8 cellular contexts compared by ENCODE assay signal in the genomic region with DNA sequence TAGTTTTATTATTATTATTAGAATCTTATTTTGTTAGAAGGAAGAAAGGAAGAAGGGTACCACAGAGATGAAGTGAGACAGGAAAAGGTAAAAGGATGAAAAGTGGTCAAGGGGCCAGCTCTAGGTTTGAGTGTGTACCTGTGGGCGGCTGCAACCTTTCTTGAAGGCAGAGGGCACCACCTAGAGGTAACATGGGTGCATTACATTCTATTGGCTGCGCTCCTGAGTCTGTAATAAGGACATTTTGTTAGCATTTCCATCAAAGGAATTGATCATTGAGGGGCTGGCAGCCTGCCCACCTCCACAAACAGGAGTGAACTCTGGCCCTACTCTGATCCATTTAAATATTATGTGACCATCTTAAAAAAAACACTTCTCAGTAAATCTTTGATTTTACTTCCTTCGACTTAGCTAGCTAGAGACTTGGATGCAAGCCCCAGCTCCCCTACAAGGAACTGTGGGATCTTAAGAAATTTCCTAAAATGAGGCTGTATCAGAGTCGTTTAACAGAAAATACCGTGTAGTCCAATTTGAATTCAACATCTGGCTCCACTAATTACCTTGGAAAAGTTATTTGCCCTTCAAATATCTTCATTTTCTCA.
A peak's percentile ranks its signal among the peaks of the same experiment; 100 is the strongest.
DNase-seq lines count a peak whose midpoint lies in the region; ATAC-seq and TF ChIP-seq lines count a peak whose summit lies in the region.

No MANE protein-coding gene starts in this region.

- H3K27ac ChIP-seq in OCI-LY3 (ENCODE audit: low read length) (no peak overlapping the region), liver (ENCODE audit: low read depth in 1 of 2, low read length in 2 of 2) (no peak overlapping the region)

- H3K27me3 ChIP-seq in OCI-LY3 (ENCODE audit: low read depth, low read length) (no peaks in the 10 kb centered on the region), liver (ENCODE audit: control insufficient read depth in 4 of 4, insufficient read depth in 4 of 4, low read length in 3 of 4) (no peaks in the 10 kb centered on the region)

- H3K9me3 ChIP-seq in OCI-LY3 (ENCODE audit: insufficient read depth, low read length) = no peaks in the 10 kb centered on the region
- H3K9me3 ChIP-seq in liver (ENCODE audit: control insufficient read depth in 4 of 4, low read length in 3 of 4) = no peaks in the 10 kb centered on the region

- 12% methylated on average over 5 of the region's 5 CpGs for WGBS in liver

- H3K4me1 ChIP-seq in OCI-LY3 (ENCODE audit: low read length) (no peaks in the 10 kb centered on the region), liver (ENCODE audit: control insufficient read depth in 4 of 4, insufficient read depth in 4 of 4, low read length in 3 of 4) (peaks cover 0 to 3% (median 0%) of the 10 kb centered on the region in 4 donors)

- H4K20me1 ChIP-seq in OCI-LY3 (ENCODE audit: insufficient read depth, low read length) = no peaks in the 10 kb centered on the region

- no peak overlapping the region for H3K9ac ChIP-seq in OCI-LY3 (ENCODE audit: low read length)
- no peak overlapping the region for H3K9ac ChIP-seq in liver (ENCODE audit: low read depth in 1 of 2, low read length in 2 of 2)

- H3K4me2 ChIP-seq in OCI-LY3 (ENCODE audit: low read length) = no peak overlapping the region; the same call in 1 of the 2 replicates

- CTCF ChIA-PET in activated CD4-positive, alpha-beta T cell treated with anti-CD3 and anti-CD28 coated beads, Interleukin-2, amount 10 ng/mL, durations not matched to agents 7 days and 5 days (lab: Charles Lee) = interaction anchor here (0.7 to 2.3 kb wide), 2 partner anchors 17 to 580 kb away, joined by 3 to 6 read pairs; no protein-coding TSS in a partner anchor

- H3K4me3 ChIP-seq in OCI-LY3 (ENCODE audit: low read length) (no peak overlapping the region), liver (ENCODE audit: low read depth in 1 of 3, low read length in 3 of 3) (no peak overlapping the region)

- TF ChIP-seq CTCF in OCI-LY3 (IDR thresholded peaks at IDR 0.05; ENCODE audit: low read depth, low read length) = peak; percentile 63
- peak; percentile 93 for TF ChIP-seq CTCF in liver (IDR thresholded peaks at IDR 0.05; ENCODE audit: low read depth, low read length, missing input control)
- peak; percentile 93 for TF ChIP-seq CTCF in type B pancreatic cell (conservative IDR thresholded peaks at IDR 0.05)

- no peaks in the 10 kb centered on the region for H3K36me3 Mint-ChIP-seq in activated CD4-positive, alpha-beta T cell treated with anti-CD3 and anti-CD28 coated beads, Interleukin-2, amount 10 ng/mL, durations not matched to agents 7 days and 5 days (ENCODE audit: low read depth)
- no peaks in the 10 kb centered on the region for H3K36me3 Mint-ChIP-seq in type B pancreatic cell

- no peaks in the 10 kb centered on the region for H3K9me3 Mint-ChIP-seq in activated CD4-positive, alpha-beta T cell treated with anti-CD3 and anti-CD28 coated beads, Interleukin-2, amount 10 ng/mL, durations not matched to agents 7 days and 5 days
- no peaks in the 10 kb centered on the region for H3K9me3 Mint-ChIP-seq in type B pancreatic cell

- H3K4me3 Mint-ChIP-seq in activated CD4-positive, alpha-beta T cell treated with anti-CD3 and anti-CD28 coated beads, Interleukin-2, amount 10 ng/mL, durations not matched to agents 7 days and 5 days = no peak overlapping the region
- no peak overlapping the region for H3K4me3 Mint-ChIP-seq in type B pancreatic cell

- no peaks in the 10 kb centered on the region for H3K27me3 Mint-ChIP-seq in activated CD4-positive, alpha-beta T cell treated with anti-CD3 and anti-CD28 coated beads, Interleukin-2, amount 10 ng/mL, durations not matched to agents 7 days and 5 days
- H3K27me3 Mint-ChIP-seq in type B pancreatic cell = no peaks in the 10 kb centered on the region

- POLR2A ChIA-PET in activated CD4-positive, alpha-beta T cell treated with anti-CD3 and anti-CD28 coated beads, Interleukin-2, amount 10 ng/mL, durations not matched to agents 7 days and 5 days (lab: Charles Lee) = no interaction called here

- no peaks in the 10 kb centered on the region for H3K79me2 ChIP-seq in OCI-LY3 (ENCODE audit: low read length)

- peak; percentile 95 for ATAC-seq in GM21423 (IDR thresholded peaks at IDR 0.05; ENCODE audit: unreplicated experiment)
- ATAC-seq in HG03558 (IDR thresholded peaks at IDR 0.05; ENCODE audit: extremely low read depth, unreplicated experiment) = peak; percentile 77

- H3K27ac Mint-ChIP-seq in activated CD4-positive, alpha-beta T cell treated with anti-CD3 and anti-CD28 coated beads, Interleukin-2, amount 10 ng/mL, durations not matched to agents 7 days and 5 days = no peak overlapping the region
- H3K27ac Mint-ChIP-seq in type B pancreatic cell = no peak overlapping the region

- H2AFZ ChIP-seq in OCI-LY3 (ENCODE audit: low read depth, low read length) = no peak overlapping the region

- TF ChIP-seq RAD21 in liver (IDR thresholded peaks at IDR 0.05) = peak; percentile 95 to 96

- H3K4me1 Mint-ChIP-seq in activated CD4-positive, alpha-beta T cell treated with anti-CD3 and anti-CD28 coated beads, Interleukin-2, amount 10 ng/mL, durations not matched to agents 7 days and 5 days = no peaks in the 10 kb centered on the region
- no peaks in the 10 kb centered on the region for H3K4me1 Mint-ChIP-seq in type B pancreatic cell (ENCODE audit: unreplicated experiment)

- no peaks in the 10 kb centered on the region for H3K36me3 ChIP-seq in OCI-LY3 (replicated peaks; ENCODE audit: low read depth, low read length)
- H3K36me3 ChIP-seq in liver (ENCODE audit: control insufficient read depth in 4 of 4, insufficient read depth in 3 of 4, low read depth in 1 of 4, low read length in 3 of 4) = no peaks in the 10 kb centered on the region

- DNase-seq in activated CD4-positive, alpha-beta T cell treated with anti-CD3 and anti-CD28 coated beads, Interleukin-2, amount 10 ng/mL, durations not matched to agents 7 days and 5 days = peak; percentile 28
- DNase-seq in activated CD4-positive, alpha-beta T cell treated with anti-CD3 and anti-CD28 coated beads for 4 hours = no peak
- peak; percentile 40 for DNase-seq in cerebellar cortex (ENCODE audit: low spot score)
- peak; percentile 71 for DNase-seq in type B pancreatic cell (ENCODE audit: extremely low spot score, unreplicated experiment)

TF ChIP-seq in liver, 16 proteins besides CTCF, POLR2A, EP300 and RAD21 (continues in another document):
- no peak for TF ChIP-seq REST (IDR thresholded peaks at IDR 0.05)
- no peak for TF ChIP-seq ZBTB33 (IDR thresholded peaks at IDR 0.05)
- TF ChIP-seq FOXA2 (IDR thresholded peaks at IDR 0.05) = peak; percentile 44
- TF ChIP-seq SP1 (IDR thresholded peaks at IDR 0.05) = no peak
- TF ChIP-seq ATF3 (IDR thresholded peaks at IDR 0.05) = no peak
- no peak for TF ChIP-seq HNF4G (IDR thresholded peaks at IDR 0.05)
- TF ChIP-seq TAF1 (conservative IDR thresholded peaks at IDR 0.05) = no peak
- peak in 1 of 2 donors; percentile 9 for TF ChIP-seq RXRA (IDR thresholded peaks at IDR 0.05)
- no peak for TF ChIP-seq GABPA (IDR thresholded peaks at IDR 0.05 in 1 of 2, conservative IDR thresholded peaks at IDR 0.05 in 1 of 2)
- no peak for TF ChIP-seq MAX (IDR thresholded peaks at IDR 0.05)
- peak; percentile 41 to 45 for TF ChIP-seq HNF4A (conservative IDR thresholded peaks at IDR 0.05)
- no peak for TF ChIP-seq NR2F2 (IDR thresholded peaks at IDR 0.05)
- peak in 1 of 2 donors; percentile 28 for TF ChIP-seq JUND (IDR thresholded peaks at IDR 0.05)

Comparison
In these comparisons a context has a peak if more than half of its experiments do, and no peak if none do; other contexts are left out.
1. DNase-seq: peak in activated CD4-positive, alpha-beta T cell treated with anti-CD3 and anti-CD28 coated beads, Interleukin-2, amount 10 ng/mL, durations not matched to agents 7 days and 5 days (single experiment), cerebellar cortex (single experiment) and type B pancreatic cell (single experiment); none in activated CD4-positive, alpha-beta T cell treated with anti-CD3 and anti-CD28 coated beads for 4 hours (0 of 2).
2. Peak in every context shown above with its lines, with median percentiles within 50 percentile points of each other: CTCF ChIP-seq.